ENCODE assay signal across 12 cellular contexts in genomic region chr3:99867594-99868437, GRCh38. TPM values are rescaled to one million over a fixed set of nuclear protein-coding genes. Genes with fewer than 3 reads are reported as not detected.
DNase-seq lines count a peak whose midpoint lies in the region; ATAC-seq and TF ChIP-seq lines count a peak whose summit lies in the region.
"Had no signal": no experiment of that assay in that cellular context is flagged by ENCODE, and none has a peak within 500 bp of the region (broad histone marks: within the 10 kb centered on the region; RNA-seq: fewer than 3 reads in every experiment).

No MANE protein-coding gene starts in this region.

- CTCF ChIA-PET in activated CD8-positive, alpha-beta T cell treated with anti-CD3 and anti-CD28 coated beads for 36 hours (lab: Charles Lee), result interaction anchor here (0.7 to 2.1 kb wide), 5 partner anchors 9 to 400 kb away, joined by 3 to 11 read pairs (median 3); no protein-coding TSS in a partner anchor
- CTCF ChIA-PET in activated CD8-positive, alpha-beta T cell treated with anti-CD3 and anti-CD28 coated beads, Interleukin-2, amount 10 ng/mL, durations not matched to agents 7 days and 5 days (lab: Charles Lee), result interaction anchor here (0.8 to 2.3 kb wide), 7 partner anchors 8 to 26 kb away, joined by 3 to 7 read pairs (median 4); no protein-coding TSS in a partner anchor

- peaks cover 73% of the 10 kb centered on the region for H3K4me1 ChIP-seq in stomach smooth muscle (ENCODE audit: control insufficient read depth, insufficient read depth, low read length)

- no peaks in the 10 kb centered on the region for H3K9me3 Mint-ChIP-seq in activated CD8-positive, alpha-beta T cell treated with anti-CD3 and anti-CD28 coated beads for 36 hours
- no peaks in the 10 kb centered on the region for H3K9me3 Mint-ChIP-seq in activated CD8-positive, alpha-beta T cell treated with anti-CD3 and anti-CD28 coated beads, Interleukin-2, amount 10 ng/mL, durations not matched to agents 7 days and 5 days (ENCODE audit: insufficient read depth)

- POLR2A ChIA-PET in activated CD8-positive, alpha-beta T cell treated with anti-CD3 and anti-CD28 coated beads for 36 hours (lab: Charles Lee), result no interaction called here
- POLR2A ChIA-PET in activated CD8-positive, alpha-beta T cell treated with anti-CD3 and anti-CD28 coated beads, Interleukin-2, amount 10 ng/mL, durations not matched to agents 7 days and 5 days (lab: Charles Lee), result interaction anchor here (1.2 kb wide), 1 partner anchor 206 kb away, joined by 3 read pairs; no protein-coding TSS in a partner anchor

- H3K4me1 Mint-ChIP-seq in activated CD8-positive, alpha-beta T cell treated with anti-CD3 and anti-CD28 coated beads for 36 hours (ENCODE audit: low read depth), result peaks cover 38% of the 10 kb centered on the region
- H3K4me1 Mint-ChIP-seq in activated CD8-positive, alpha-beta T cell treated with anti-CD3 and anti-CD28 coated beads, Interleukin-2, amount 10 ng/mL, durations not matched to agents 7 days and 5 days (ENCODE audit: low read depth), result peaks cover 69% of the 10 kb centered on the region
- peaks cover 24% of the 10 kb centered on the region for H3K4me1 Mint-ChIP-seq in T-helper 17 cell

- ATAC-seq in activated CD8-positive, alpha-beta T cell treated with anti-CD3 and anti-CD28 coated beads for 36 hours, result peak; percentile 17
- no peak for ATAC-seq in activated CD8-positive, alpha-beta T cell treated with anti-CD3 and anti-CD28 coated beads, Interleukin-2, amount 10 ng/mL, durations not matched to agents 7 days and 5 days
- peak; percentile 76 for ATAC-seq in T-helper 17 cell
- ATAC-seq in HG03280 (IDR thresholded peaks at IDR 0.05; ENCODE audit: unreplicated experiment), result no peak

- H3K27ac Mint-ChIP-seq in activated CD8-positive, alpha-beta T cell treated with anti-CD3 and anti-CD28 coated beads for 36 hours, result no peak overlapping the region
- no peak overlapping the region for H3K27ac Mint-ChIP-seq in activated CD8-positive, alpha-beta T cell treated with anti-CD3 and anti-CD28 coated beads, Interleukin-2, amount 10 ng/mL, durations not matched to agents 7 days and 5 days
- H3K27ac Mint-ChIP-seq in T-helper 17 cell, result no peak overlapping the region

- no peak for TF ChIP-seq CTCF in activated CD8-positive, alpha-beta T cell treated with anti-CD3 and anti-CD28 coated beads for 36 hours (IDR thresholded peaks at IDR 0.05)

- H3K9me3 ChIP-seq in T-helper 17 cell (ENCODE audit: control insufficient read depth, low read length, poor library complexity, severe bottlenecking) (no peaks in the 10 kb centered on the region), stomach smooth muscle (ENCODE audit: control insufficient read depth in 2 of 2, low read length in 2 of 2) (no peaks in the 10 kb centered on the region)

- H3K27ac ChIP-seq in stomach smooth muscle (ENCODE audit: low read length), result peak overlapping the region; percentile 49
- H3K27ac ChIP-seq: RWPE1 had no signal

- no peak overlapping the region for H3K4me3 Mint-ChIP-seq in activated CD8-positive, alpha-beta T cell treated with anti-CD3 and anti-CD28 coated beads for 36 hours
- H3K4me3 Mint-ChIP-seq in activated CD8-positive, alpha-beta T cell treated with anti-CD3 and anti-CD28 coated beads, Interleukin-2, amount 10 ng/mL, durations not matched to agents 7 days and 5 days, result no peak overlapping the region
- H3K4me3 Mint-ChIP-seq in T-helper 17 cell, result no peak overlapping the region

- no peak overlapping the region for H3K9ac ChIP-seq in stomach smooth muscle (ENCODE audit: low read length in 2 of 2)

- H3K36me3 Mint-ChIP-seq in activated CD8-positive, alpha-beta T cell treated with anti-CD3 and anti-CD28 coated beads for 36 hours (ENCODE audit: low read depth), result peaks cover 7% of the 10 kb centered on the region
- H3K36me3 Mint-ChIP-seq in activated CD8-positive, alpha-beta T cell treated with anti-CD3 and anti-CD28 coated beads, Interleukin-2, amount 10 ng/mL, durations not matched to agents 7 days and 5 days (ENCODE audit: low read depth), result peaks cover 19% of the 10 kb centered on the region
- peaks cover 2% of the 10 kb centered on the region for H3K36me3 Mint-ChIP-seq in T-helper 17 cell (ENCODE audit: low read depth)

- intact Hi-C loops in activated CD8-positive, alpha-beta T cell treated with anti-CD3 and anti-CD28 coated beads for 36 hours (cut with micrococcal nuclease), result no loop called here

- H3K27me3 ChIP-seq in stomach smooth muscle (ENCODE audit: control insufficient read depth in 1 of 2, insufficient read depth in 2 of 2, low read length in 2 of 2), result no peaks in the 10 kb centered on the region

- no peaks in the 10 kb centered on the region for H3K27me3 Mint-ChIP-seq in activated CD8-positive, alpha-beta T cell treated with anti-CD3 and anti-CD28 coated beads for 36 hours
- no peaks in the 10 kb centered on the region for H3K27me3 Mint-ChIP-seq in activated CD8-positive, alpha-beta T cell treated with anti-CD3 and anti-CD28 coated beads, Interleukin-2, amount 10 ng/mL, durations not matched to agents 7 days and 5 days (ENCODE audit: low read depth)
- no peaks in the 10 kb centered on the region for H3K27me3 Mint-ChIP-seq in T-helper 17 cell

- no peak for DNase-seq in activated CD8-positive, alpha-beta T cell treated with anti-CD3 and anti-CD28 coated beads for 36 hours
- no peak for DNase-seq in activated CD8-positive, alpha-beta T cell treated with anti-CD3 and anti-CD28 coated beads, Interleukin-2, amount 10 ng/mL, durations not matched to agents 7 days and 5 days
- no peak for DNase-seq in T-helper 17 cell
- DNase-seq in iPS DF 19.7 (ENCODE audit: low read depth, low spot score), result peak; percentile 23
- DNase-seq in SW 1271 (lab: John Stamatoyannopoulos, UW), result no peak
- no peak for DNase-seq in amygdala (lab: John Stamatoyannopoulos, UW)
- DNase-seq: activated CD8-positive, alpha-beta memory T cell treated with anti-CD3 and anti-CD28 coated beads, Interleukin-2, amount 50 U/mL, for 4 hours; NCI-H1092; NCI-H446 treated with DMSO at 0.1 percent for 48 hours had no signal

- peaks cover 5 to 24% of the 10 kb centered on the region in 2 donors for H3K36me3 ChIP-seq in stomach smooth muscle (ENCODE audit: control insufficient read depth in 2 of 2, insufficient read depth in 2 of 2, low read length in 2 of 2)

- H3K4me3 ChIP-seq in stomach smooth muscle (ENCODE audit: low read length in 2 of 2), result peak overlapping the region in 1 of 2 donors; percentile 24

RNA-seq across cellular contexts. Expression of gene CMSS1, which starts 50.2 kb away (rescaled TPM):
- total RNA-seq in activated CD8-positive, alpha-beta T cell treated with anti-CD3 and anti-CD28 coated beads for 36 hours, result 100 to 1,000 TPM in 1 of 2 experiments, 10 to 100 TPM in 1; 93.9 to 110 TPM
- 10 to 100 TPM; 42.1 to 42.6 TPM for total RNA-seq in activated CD8-positive, alpha-beta T cell treated with anti-CD3 and anti-CD28 coated beads, Interleukin-2, amount 10 ng/mL, durations not matched to agents 7 days and 5 days
- 10 to 100 TPM; 18.9 to 20.4 TPM for total RNA-seq in T-helper 17 cell

Comparison
In these comparisons a context has a peak if more than half of its experiments do, and no peak if none do; other contexts are left out.
1. ATAC-seq: peak in activated CD8-positive, alpha-beta T cell treated with anti-CD3 and anti-CD28 coated beads for 36 hours (single experiment) and T-helper 17 cell (single experiment); none in activated CD8-positive, alpha-beta T cell treated with anti-CD3 and anti-CD28 coated beads, Interleukin-2, amount 10 ng/mL, durations not matched to agents 7 days and 5 days (single experiment) and HG03280 (single experiment).